ENCODE assay signal across 11 cellular contexts in the genomic region with DNA sequence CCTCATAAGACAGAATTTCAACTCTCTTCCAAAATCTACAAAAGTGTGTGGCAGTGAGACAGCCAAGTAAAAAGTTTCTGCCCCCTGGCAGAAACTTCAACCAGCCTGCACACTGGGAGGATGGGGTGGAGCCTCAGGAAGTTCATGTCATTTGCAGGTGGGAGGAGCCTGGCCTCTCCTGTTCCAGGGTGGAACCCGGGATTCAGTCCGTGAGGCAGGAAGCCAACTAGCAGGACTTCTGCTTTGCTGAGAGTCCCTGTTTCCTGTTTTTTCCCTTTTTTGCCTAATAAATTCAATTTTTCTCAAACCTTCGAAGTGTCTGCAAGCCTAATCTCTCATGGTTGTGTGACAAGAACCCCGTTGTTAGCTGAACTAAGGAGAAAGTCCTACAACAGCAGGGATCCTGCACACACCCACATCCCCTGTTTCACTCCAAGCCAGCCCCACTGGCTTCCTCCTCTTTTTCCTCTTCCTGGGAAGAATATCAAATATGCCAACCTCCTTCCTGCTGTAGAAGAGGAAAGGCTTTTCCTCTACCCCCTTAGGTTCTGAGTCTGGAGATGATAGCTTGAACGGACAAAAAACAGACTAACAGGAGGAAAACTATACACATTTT.
DNase-seq lines count a peak whose midpoint lies in the region; ATAC-seq, FAIRE-seq and TF ChIP-seq lines count a peak whose summit lies in the region.
"Had no signal": no experiment of that assay in that cellular context is flagged by ENCODE, and none has a peak within 500 bp of the region (broad histone marks: within the 10 kb centered on the region; RNA-seq: fewer than 3 reads in every experiment).

No MANE protein-coding gene starts in this region.

- no peaks in the 10 kb centered on the region for H3K36me3 ChIP-seq in HCT116 (ENCODE audit: control insufficient read depth in 1 of 2, insufficient read depth in 2 of 2, low read length in 2 of 2)
- H3K36me3 ChIP-seq in bronchial epithelial cell (ENCODE audit: control insufficient read depth, insufficient read depth, low read length) = no peaks in the 10 kb centered on the region
- no peaks in the 10 kb centered on the region for H3K36me3 ChIP-seq in iPS DF 6.9 (ENCODE audit: control insufficient read depth, insufficient read depth, low read length)

- DNase-seq in HCT116 (ENCODE audit: low read depth, low spot score) (peak; percentile 12), bronchial epithelial cell (ENCODE audit: low read depth) (peak; percentile 48), iPS DF 6.9 (ENCODE audit: low read depth, low spot score) (peak; percentile 11), sciatic nerve (ENCODE audit: low spot score) (peak; percentile 82), NCI-H2196 treated with DMSO at 0.1 percent for 48 hours (lab: John Stamatoyannopoulos, UW; ENCODE audit: unreplicated experiment) (no peak), cortex of kidney (lab: John Stamatoyannopoulos, UW) (no peak), middle frontal gyrus (ENCODE audit: extremely low spot score, low spot score) (no peak)
- DNase-seq: activated B cell treated with CpG ODN at 0.5 μM for 24 hours; activated naive CD8-positive, alpha-beta T cell treated with anti-CD3 and anti-CD28 coated beads for 36 hours; CD4-positive, alpha-beta memory T cell had no signal

- peak overlapping the region; percentile 62 for H3K4me2 ChIP-seq in HCT116 (ENCODE audit: low read length)

- H3K79me2 ChIP-seq in HCT116 (ENCODE audit: insufficient read depth, low read length) = no peaks in the 10 kb centered on the region

- no peak overlapping the region for H3K9ac ChIP-seq in HCT116 (ENCODE audit: low read length)

- BruUV-seq in HCT116 (replicated peaks; lab: Mats Ljungman, UMichigan) = no TSS peak

- H4K20me1 ChIP-seq in HCT116 (ENCODE audit: insufficient read depth) = no peaks in the 10 kb centered on the region

- H3K4me1 ChIP-seq in HCT116 (ENCODE audit: control insufficient read depth in 1 of 2, insufficient read depth in 2 of 2, low read length in 2 of 2) (peaks cover 0 to 7% of the 10 kb centered on the region in 2 experiments; a peak in 2 of 4 replicates), iPS DF 6.9 (ENCODE audit: control insufficient read depth, insufficient read depth, low read length) (no peaks in the 10 kb centered on the region)

- no peak for TF ChIP-seq RAD21 in HCT116 (IDR thresholded peaks at IDR 0.05; ENCODE audit: low read depth)

- H3K27ac ChIP-seq in HCT116 (ENCODE audit: low read depth, low read length) = no peak overlapping the region
- no peak overlapping the region for H3K27ac ChIP-seq in iPS DF 6.9 (ENCODE audit: low read length)

- H3K9me2 ChIP-seq in HCT116 (ENCODE audit: insufficient read depth) = no peaks in the 10 kb centered on the region

- no CpG with 5 or more reads among the region's 5 CpGs for WGBS in iPS DF 6.9 (ENCODE audit: insufficient coverage, insufficient read length)

- POLR2A ChIA-PET in HCT116 (lab: Charles Lee) = no interaction called here

- RAD21 ChIA-PET in HCT116 (lab: Charles Lee; ENCODE audit: low non-redundant PET in 1 of 2, low total read pairs in 2 of 2, uncharacterized antibody in 2 of 2, unreplicated experiment in 2 of 2) = no interaction called here

- TF ChIP-seq POLR2A in HCT116 (IDR thresholded peaks at IDR 0.05; ENCODE audit: borderline replicate concordance, extremely low read depth, insufficient read depth, insufficient read length) = no peak

- TF ChIP-seq CTCF in HCT116 (IDR thresholded peaks at IDR 0.05 in 2 of 3, conservative IDR thresholded peaks at IDR 0.05 in 1 of 3; ENCODE audit: borderline replicate concordance in 1 of 3, insufficient read depth in 1 of 3, low read depth in 2 of 3, low read length in 2 of 3) (no peak), bronchial epithelial cell (IDR thresholded peaks at IDR 0.05; ENCODE audit: insufficient read depth, low read length, severe bottlenecking) (no peak)

- CTCF ChIA-PET in HCT116 (lab: Charles Lee) = no interaction called here

- intact Hi-C loops in HCT116 (cut with micrococcal nuclease) (no loop called here), sciatic nerve (cut with DNase I) (no loop called here)

- peak overlapping the region; percentile 97 for H2AFZ ChIP-seq in HCT116 (ENCODE audit: low read depth, low read length, poor library complexity, severe bottlenecking)

- H3K9me3 ChIP-seq in HCT116 (ENCODE audit: control insufficient read depth in 1 of 2, insufficient read depth in 1 of 2, low read depth in 1 of 2, low read length in 2 of 2) = no peaks in the 10 kb centered on the region
- H3K9me3 ChIP-seq in iPS DF 6.9 (ENCODE audit: control insufficient read depth, insufficient read depth, low read length) = no peaks in the 10 kb centered on the region; the same call in 1 of the 2 replicates

- no peak for FAIRE-seq in bronchial epithelial cell (lab: Jason Lieb, UNC)

- H3K27me3 ChIP-seq in HCT116 (ENCODE audit: insufficient read depth, low read length) (no peaks in the 10 kb centered on the region), bronchial epithelial cell (ENCODE audit: control insufficient read depth, insufficient read depth, low read length) (no peaks in the 10 kb centered on the region), iPS DF 6.9 (ENCODE audit: control insufficient read depth, insufficient read depth, low read length) (no peaks in the 10 kb centered on the region)

- H3K4me3 ChIP-seq in HCT116 (replicated peaks in 1 of 2; ENCODE audit: low read depth in 1 of 2, low read length in 2 of 2) (0 out of 4 replicates have a peak overlapping the region, but pooled peaks of 1 of the 2 experiments have one; percentile 2), bronchial epithelial cell (ENCODE audit: low read depth, low read length) (no peak overlapping the region), iPS DF 6.9 (ENCODE audit: low read length) (no peak overlapping the region)

- ATAC-seq in HCT116 (peak; percentile 99), sciatic nerve (peak; percentile 77), GM18517 (IDR thresholded peaks at IDR 0.05; ENCODE audit: unreplicated experiment) (no peak)

TF ChIP-seq in HCT116, 20 proteins besides CTCF, POLR2A, EP300 and RAD21:
- TF ChIP-seq, protein P1, sequence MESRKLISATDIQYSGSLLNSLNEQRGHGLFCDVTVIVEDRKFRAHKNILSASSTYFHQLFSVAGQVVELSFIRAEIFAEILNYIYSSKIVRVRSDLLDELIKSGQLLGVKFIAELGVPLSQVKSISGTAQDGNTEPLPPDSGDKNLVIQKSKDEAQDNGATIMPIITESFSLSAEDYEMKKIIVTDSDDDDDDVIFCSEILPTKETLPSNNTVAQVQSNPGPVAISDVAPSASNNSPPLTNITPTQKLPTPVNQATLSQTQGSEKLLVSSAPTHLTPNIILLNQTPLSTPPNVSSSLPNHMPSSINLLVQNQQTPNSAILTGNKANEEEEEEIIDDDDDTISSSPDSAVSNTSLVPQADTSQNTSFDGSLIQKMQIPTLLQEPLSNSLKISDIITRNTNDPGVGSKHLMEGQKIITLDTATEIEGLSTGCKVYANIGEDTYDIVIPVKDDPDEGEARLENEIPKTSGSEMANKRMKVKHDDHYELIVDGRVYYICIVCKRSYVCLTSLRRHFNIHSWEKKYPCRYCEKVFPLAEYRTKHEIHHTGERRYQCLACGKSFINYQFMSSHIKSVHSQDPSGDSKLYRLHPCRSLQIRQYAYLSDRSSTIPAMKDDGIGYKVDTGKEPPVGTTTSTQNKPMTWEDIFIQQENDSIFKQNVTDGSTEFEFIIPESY (IDR thresholded peaks at IDR 0.05; ENCODE audit: extremely low read depth, insufficient replicate concordance, low read length) = no peak
- TF ChIP-seq, protein P2, sequence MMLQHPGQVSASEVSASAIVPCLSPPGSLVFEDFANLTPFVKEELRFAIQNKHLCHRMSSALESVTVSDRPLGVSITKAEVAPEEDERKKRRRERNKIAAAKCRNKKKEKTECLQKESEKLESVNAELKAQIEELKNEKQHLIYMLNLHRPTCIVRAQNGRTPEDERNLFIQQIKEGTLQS (IDR thresholded peaks at IDR 0.05) = no peak
- TF ChIP-seq EGR1 (IDR thresholded peaks at IDR 0.05; ENCODE audit: low read depth) = no peak
- no peak for TF ChIP-seq SIN3A (IDR thresholded peaks at IDR 0.05; ENCODE audit: low read depth)
- peak; percentile 77 for TF ChIP-seq POLR2AphosphoS5 (IDR thresholded peaks at IDR 0.05; ENCODE audit: low read depth, low read length)
- TF ChIP-seq, protein P3, sequence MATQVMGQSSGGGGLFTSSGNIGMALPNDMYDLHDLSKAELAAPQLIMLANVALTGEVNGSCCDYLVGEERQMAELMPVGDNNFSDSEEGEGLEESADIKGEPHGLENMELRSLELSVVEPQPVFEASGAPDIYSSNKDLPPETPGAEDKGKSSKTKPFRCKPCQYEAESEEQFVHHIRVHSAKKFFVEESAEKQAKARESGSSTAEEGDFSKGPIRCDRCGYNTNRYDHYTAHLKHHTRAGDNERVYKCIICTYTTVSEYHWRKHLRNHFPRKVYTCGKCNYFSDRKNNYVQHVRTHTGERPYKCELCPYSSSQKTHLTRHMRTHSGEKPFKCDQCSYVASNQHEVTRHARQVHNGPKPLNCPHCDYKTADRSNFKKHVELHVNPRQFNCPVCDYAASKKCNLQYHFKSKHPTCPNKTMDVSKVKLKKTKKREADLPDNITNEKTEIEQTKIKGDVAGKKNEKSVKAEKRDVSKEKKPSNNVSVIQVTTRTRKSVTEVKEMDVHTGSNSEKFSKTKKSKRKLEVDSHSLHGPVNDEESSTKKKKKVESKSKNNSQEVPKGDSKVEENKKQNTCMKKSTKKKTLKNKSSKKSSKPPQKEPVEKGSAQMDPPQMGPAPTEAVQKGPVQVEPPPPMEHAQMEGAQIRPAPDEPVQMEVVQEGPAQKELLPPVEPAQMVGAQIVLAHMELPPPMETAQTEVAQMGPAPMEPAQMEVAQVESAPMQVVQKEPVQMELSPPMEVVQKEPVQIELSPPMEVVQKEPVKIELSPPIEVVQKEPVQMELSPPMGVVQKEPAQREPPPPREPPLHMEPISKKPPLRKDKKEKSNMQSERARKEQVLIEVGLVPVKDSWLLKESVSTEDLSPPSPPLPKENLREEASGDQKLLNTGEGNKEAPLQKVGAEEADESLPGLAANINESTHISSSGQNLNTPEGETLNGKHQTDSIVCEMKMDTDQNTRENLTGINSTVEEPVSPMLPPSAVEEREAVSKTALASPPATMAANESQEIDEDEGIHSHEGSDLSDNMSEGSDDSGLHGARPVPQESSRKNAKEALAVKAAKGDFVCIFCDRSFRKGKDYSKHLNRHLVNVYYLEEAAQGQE (IDR thresholded peaks at IDR 0.05; ENCODE audit: low read depth) = no peak

Comparison
In these comparisons a context has a peak if more than half of its experiments do, and no peak if none do; other contexts are left out.
1. DNase-seq: peak in HCT116 (single experiment), bronchial epithelial cell (single experiment), iPS DF 6.9 (single experiment) and sciatic nerve (single experiment); none in NCI-H2196 treated with DMSO at 0.1 percent for 48 hours (single experiment), cortex of kidney (single experiment) and middle frontal gyrus (single experiment).